Comparison of ENCODE assay signal across 9 cellular contexts in the genomic region with DNA sequence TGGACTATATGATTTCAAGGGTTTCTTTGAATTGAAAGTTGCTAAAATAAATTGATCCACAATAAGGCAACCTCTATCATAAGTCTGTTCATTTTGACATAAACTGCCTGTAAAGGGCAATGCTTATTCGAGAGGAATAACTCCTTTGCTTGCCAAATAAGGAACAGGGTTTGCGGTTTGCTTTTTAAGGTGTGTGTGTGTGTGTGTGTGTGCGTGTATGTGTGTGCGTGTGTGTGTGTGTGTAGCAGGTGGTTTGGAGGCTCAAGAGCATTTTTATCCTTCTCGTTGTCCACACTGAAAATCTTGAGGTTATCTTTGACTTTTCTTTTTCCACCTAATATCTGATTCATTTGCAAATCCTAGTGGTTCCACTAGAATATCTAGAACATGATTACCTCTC. TPM values are rescaled to one million over a fixed set of nuclear protein-coding genes. Genes with fewer than 3 reads are reported as not detected.
"Had no signal": no experiment of that assay in that cellular context is flagged by ENCODE, and none has a peak within 500 bp of the region (broad histone marks: within the 10 kb centered on the region; RNA-seq: fewer than 3 reads in every experiment).

No MANE protein-coding gene starts in this region.

- H3K4me2 ChIP-seq: GM23338, KMS-11 had no signal

- ATAC-seq: GM23338 had no signal

- H3K27ac ChIP-seq: HL-60, KMS-11 had no signal

- H3K9ac ChIP-seq: KMS-11 had no signal

- H2AFZ ChIP-seq: GM23338 had no signal

- H3K4me3 ChIP-seq: GM23338 had no signal

- DNase-seq: H9, HCEC 1CT, HFFc6, IMR-90 had no signal

- FAIRE-seq: H1, H54 had no signal

RNA-seq across cellular contexts. Expression of gene NGF, which starts 13.1 kb away (rescaled TPM):
- total RNA-seq: H1 had no signal
